In the genomic region with DNA sequence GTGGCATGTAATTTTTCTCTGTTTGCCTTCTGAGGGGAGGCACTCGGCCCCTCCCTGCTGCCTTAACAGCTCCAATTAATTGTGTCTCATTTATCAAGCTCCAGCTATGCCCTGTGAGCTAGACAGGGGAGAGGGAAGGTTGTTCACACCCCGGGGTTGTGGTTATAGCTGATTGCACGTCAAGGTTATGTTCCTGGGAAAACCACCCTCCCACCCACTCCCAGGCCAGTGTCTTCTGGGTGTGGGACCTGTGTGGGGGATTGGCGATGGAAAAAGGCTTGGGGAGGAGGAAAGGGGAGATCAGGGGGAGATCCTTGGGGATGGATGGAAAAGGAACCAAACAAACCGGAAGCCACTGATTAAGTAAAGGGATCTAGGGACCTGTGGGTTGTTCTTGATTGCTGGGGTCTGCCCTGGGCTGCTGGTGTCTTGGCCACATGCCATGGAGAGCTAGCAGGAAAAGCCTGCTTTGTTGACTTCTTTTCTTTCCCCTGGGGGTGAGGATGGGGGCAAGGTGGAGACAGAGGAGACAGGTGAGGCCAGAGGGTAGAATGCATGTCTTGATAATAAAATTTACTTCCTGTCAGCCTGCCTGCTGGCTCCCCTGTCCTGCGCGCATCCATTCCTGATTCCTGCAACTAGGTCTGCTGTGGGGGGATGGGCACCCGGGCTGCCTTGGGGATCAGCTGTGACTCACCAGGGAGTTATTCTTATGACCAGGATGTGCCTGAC, we compare ENCODE assay signal across 8 cellular contexts. TPM values are rescaled to one million over a fixed set of nuclear protein-coding genes. Genes with fewer than 3 reads are reported as not detected.
DNase-seq lines count a peak whose midpoint lies in the region; ATAC-seq and TF ChIP-seq lines count a peak whose summit lies in the region.

No MANE protein-coding gene starts in this region.

- H3K4me1 ChIP-seq in urinary bladder (ENCODE audit: insufficient read depth): peaks cover 9% of the 10 kb centered on the region

- 30% methylated on average over 8 of the region's 8 CpGs for WGBS in urinary bladder

- H3K4me3 Mint-ChIP-seq in nephron: peak overlapping the region in 2 of 3 experiments; percentile 26 to 52

- DNase-seq in SIG-M5 treated with dmso at 0.1 percent for 504 hours (lab: John Stamatoyannopoulos, UW; ENCODE audit: unreplicated experiment): peak; percentile 42
- no peak for DNase-seq in SIG-M5 (lab: John Stamatoyannopoulos, UW)
- peak; percentile 72 for DNase-seq in NCI-H2171 (lab: John Stamatoyannopoulos, UW)
- peak; percentile 75 for DNase-seq in activated CD8-positive, alpha-beta memory T cell treated with anti-CD3 and anti-CD28 coated beads, Interleukin-2, amount 50 U/mL, for 48 hours
- peak; percentile 89 for DNase-seq in fibroblast of pulmonary artery (ENCODE audit: low read depth)

- H3K27ac Mint-ChIP-seq in nephron: peak overlapping the region; percentile 65 to 95 (median 93)

- TF ChIP-seq CTCF in fibroblast of pulmonary artery (IDR thresholded peaks at IDR 0.05; ENCODE audit: low read length, missing control alignments): no peak
- no peak for TF ChIP-seq CTCF in nephron (IDR thresholded peaks at IDR 0.05; ENCODE audit: unreplicated experiment in 3 of 3)

- no peak for ATAC-seq in GM21367 (IDR thresholded peaks at IDR 0.05; ENCODE audit: unreplicated experiment)

- peak overlapping the region; percentile 63 for H3K27ac ChIP-seq in urinary bladder (ENCODE audit: low read depth)

- no peak overlapping the region for H3K4me3 ChIP-seq in fibroblast of pulmonary artery (replicated peaks; ENCODE audit: low read depth, low read length)
- no peak overlapping the region for H3K4me3 ChIP-seq in urinary bladder (ENCODE audit: low read depth, low read length)

- H3K36me3 Mint-ChIP-seq in nephron (ENCODE audit: low read depth): peaks cover 11% of the 10 kb centered on the region

- H3K27me3 Mint-ChIP-seq in nephron (ENCODE audit: low read depth): peaks cover 23% of the 10 kb centered on the region

- H3K36me3 ChIP-seq in urinary bladder (ENCODE audit: insufficient read depth): no peaks in the 10 kb centered on the region

- H3K4me1 Mint-ChIP-seq in nephron: peaks cover 32% of the 10 kb centered on the region

- H3K9me3 Mint-ChIP-seq in nephron: no peaks in the 10 kb centered on the region

RNA-seq across cellular contexts. Expression of gene SORL1, which starts 14.1 kb away (rescaled TPM):
- total RNA-seq in urinary bladder: 53.7 TPM
- polyA plus RNA-seq in urinary bladder: 7.5 TPM
